In genomic region chr1:231040800-231041704, GRCh38 we compare ENCODE assay signal across 8 cellular contexts. TPM values are rescaled to one million over a fixed set of nuclear protein-coding genes. Genes with fewer than 3 reads are reported as not detected.
DNase-seq lines count a peak whose midpoint lies in the region; ATAC-seq and TF ChIP-seq lines count a peak whose summit lies in the region.

No MANE protein-coding gene starts in this region.

- no peak overlapping the region for H3K27ac ChIP-seq in CD8-positive, alpha-beta memory T cell (ENCODE audit: low read depth, low read length)
- H3K27ac ChIP-seq in SK-N-SH (ENCODE audit: low read depth in 2 of 2, low read length in 1 of 2), result no peak overlapping the region

- H3K27me3 ChIP-seq in CD8-positive, alpha-beta memory T cell (ENCODE audit: insufficient read depth, low read length, poor library complexity, severe bottlenecking), result no peaks in the 10 kb centered on the region
- H3K27me3 ChIP-seq in SK-N-SH (ENCODE audit: insufficient read depth), result peaks cover 16% of the 10 kb centered on the region

- no peaks in the 10 kb centered on the region for H3K36me3 ChIP-seq in CD8-positive, alpha-beta memory T cell (ENCODE audit: insufficient read depth, low read length)
- H3K36me3 ChIP-seq in SK-N-SH (replicated peaks in 1 of 2; ENCODE audit: control insufficient read depth in 1 of 2, insufficient read depth in 2 of 2, low read length in 1 of 2), result no peaks in the 10 kb centered on the region

- H3K4me3 Mint-ChIP-seq in CD8-positive, alpha-beta memory T cell, result peak overlapping the region; percentile 80 to 91 (median 84)
- peak overlapping the region; percentile 81 for H3K4me3 Mint-ChIP-seq in endothelial cell (ENCODE audit: unreplicated experiment)
- H3K4me3 Mint-ChIP-seq in nephron progenitor cell, result peak overlapping the region; percentile 80

- ATAC-seq in HG03342 (IDR thresholded peaks at IDR 0.05; ENCODE audit: unreplicated experiment) (no peak), GM21390 (IDR thresholded peaks at IDR 0.05; ENCODE audit: unreplicated experiment) (no peak)

- TF ChIP-seq EP300 in SK-N-SH (IDR thresholded peaks at IDR 0.05; ENCODE audit: borderline replicate concordance in 1 of 2, low read depth in 1 of 2, low read length in 1 of 2), result no peak

- H3K9me2 ChIP-seq in SK-N-SH, result no peaks in the 10 kb centered on the region

- H3F3A ChIP-seq in SK-N-SH (replicated peaks; ENCODE audit: insufficient read depth), result no peaks in the 10 kb centered on the region

- H4K20me1 ChIP-seq in SK-N-SH (ENCODE audit: insufficient read depth), result no peaks in the 10 kb centered on the region

- TF ChIP-seq RAD21 in SK-N-SH (IDR thresholded peaks at IDR 0.05; ENCODE audit: low read length), result no peak

- 10% methylated on average over 23 of the region's 37 CpGs for WGBS in SK-N-SH (ENCODE audit: low lambda C conversion rate)

- H3K36me3 Mint-ChIP-seq in CD8-positive, alpha-beta memory T cell, result peaks cover 0 to 2% (median 0%) of the 10 kb centered on the region in 3 donors
- H3K36me3 Mint-ChIP-seq in endothelial cell (ENCODE audit: low read depth, unreplicated experiment), result peaks cover 13% of the 10 kb centered on the region
- peaks cover 9% of the 10 kb centered on the region for H3K36me3 Mint-ChIP-seq in nephron progenitor cell (ENCODE audit: low read depth)

- H3K27ac Mint-ChIP-seq in CD8-positive, alpha-beta memory T cell, result peak overlapping the region in 7 of 8 donors; percentile 2 to 94 (median 61)
- H3K27ac Mint-ChIP-seq in endothelial cell (ENCODE audit: unreplicated experiment) (peak overlapping the region; percentile 5), nephron progenitor cell (no peak overlapping the region)

- POLR2A ChIA-PET in CD8-positive, alpha-beta memory T cell (lab: Charles Lee), result interaction anchor here (0.6 to 1.7 kb wide), 3 partner anchors 62 to 86 kb away, joined by 5 to 9 read pairs (median 5); partner anchors contain the start of genes ARV1 and TTC13
- POLR2A ChIA-PET in SK-N-SH (lab: Yijun Ruan, JAX), result no interaction called here

- no peaks in the 10 kb centered on the region for H3K9me3 ChIP-seq in CD8-positive, alpha-beta memory T cell (ENCODE audit: low read length)
- no peaks in the 10 kb centered on the region for H3K9me3 ChIP-seq in SK-N-SH

- peak overlapping the region; percentile 69 for H3K4me2 ChIP-seq in SK-N-SH

- peak overlapping the region; percentile 66 for H3K4me3 ChIP-seq in CD8-positive, alpha-beta memory T cell (ENCODE audit: low read length)
- H3K4me3 ChIP-seq in SK-N-SH (ENCODE audit: low read depth in 2 of 2, low read length in 1 of 2), result peak overlapping the region in 1 of 2 experiments; percentile 72; a peak in 1 of 4 replicates

- peaks cover 24 to 35% (median 31%) of the 10 kb centered on the region in 3 donors for H3K4me1 Mint-ChIP-seq in CD8-positive, alpha-beta memory T cell
- H3K4me1 Mint-ChIP-seq in endothelial cell (ENCODE audit: unreplicated experiment), result peaks cover 26% of the 10 kb centered on the region
- peaks cover 23% of the 10 kb centered on the region for H3K4me1 Mint-ChIP-seq in nephron progenitor cell

- no peaks in the 10 kb centered on the region for H3K79me2 ChIP-seq in SK-N-SH (ENCODE audit: insufficient read depth)

- TF ChIP-seq CTCF in SK-N-SH (IDR thresholded peaks at IDR 0.05), result no peak
- TF ChIP-seq CTCF in endothelial cell (IDR thresholded peaks at IDR 0.05; ENCODE audit: unreplicated experiment), result no peak
- no peak for TF ChIP-seq CTCF in nephron progenitor cell (IDR thresholded peaks at IDR 0.05)

- CTCF ChIA-PET in CD8-positive, alpha-beta memory T cell (lab: Charles Lee), result interaction anchor here (0.9 kb wide), 1 partner anchor 68 kb away, joined by 3 read pairs; no protein-coding TSS in a partner anchor
- CTCF ChIA-PET in SK-N-SH (lab: Yijun Ruan, JAX), result interaction anchor here (1.4 kb wide), 1 partner anchor 12 kb away, joined by 5 read pairs; no protein-coding TSS in a partner anchor

- H3K9me3 Mint-ChIP-seq in CD8-positive, alpha-beta memory T cell, result peaks cover 0 to 6% (median 3%) of the 10 kb centered on the region in 5 donors
- no peaks in the 10 kb centered on the region for H3K9me3 Mint-ChIP-seq in endothelial cell (ENCODE audit: unreplicated experiment)
- H3K9me3 Mint-ChIP-seq in nephron progenitor cell, result peaks cover 27% of the 10 kb centered on the region

- DNase-seq in CD8-positive, alpha-beta memory T cell, result no peak
- peak; percentile 48 for DNase-seq in SK-N-SH
- no peak for DNase-seq in endothelial cell (ENCODE audit: low spot score)
- DNase-seq in nephron progenitor cell, result peak; percentile 40
- no peak for DNase-seq in NCI-H510A treated with DMSO at 0.1 percent for 48 hours (lab: John Stamatoyannopoulos, UW)
- no peak for DNase-seq in NCI-H2081 (lab: John Stamatoyannopoulos, UW)

- no peak overlapping the region for H2AFZ ChIP-seq in SK-N-SH (ENCODE audit: low read depth)

- no peak overlapping the region for H3K9ac ChIP-seq in SK-N-SH

- H3K4me1 ChIP-seq in CD8-positive, alpha-beta memory T cell (ENCODE audit: insufficient read depth, low read length), result peaks cover 28% of the 10 kb centered on the region
- H3K4me1 ChIP-seq in SK-N-SH (ENCODE audit: control insufficient read depth in 1 of 2, insufficient read depth in 2 of 2, low read depth in 1 of 2, low read length in 1 of 2), result peaks cover 0 to 8% of the 10 kb centered on the region in 2 experiments; a peak in 2 of 4 replicates

- H3K27me3 Mint-ChIP-seq in CD8-positive, alpha-beta memory T cell, result peaks cover 0 to 3% of the 10 kb centered on the region in 2 donors
- H3K27me3 Mint-ChIP-seq in endothelial cell (ENCODE audit: unreplicated experiment) (peaks cover 15% of the 10 kb centered on the region), nephron progenitor cell (ENCODE audit: low read depth, poor library complexity) (peaks cover 84% of the 10 kb centered on the region)

TF ChIP-seq in SK-N-SH, 30 proteins besides CTCF, POLR2A, EP300 and RAD21 (continues in another document):
- TF ChIP-seq RXRA (IDR thresholded peaks at IDR 0.05; ENCODE audit: borderline replicate concordance, low read depth) (no peak), NRF1 (IDR thresholded peaks at IDR 0.05; ENCODE audit: low read depth, low read length) (no peak), YY1 (IDR thresholded peaks at IDR 0.05; ENCODE audit: low read depth) (no peak), MXI1 (IDR thresholded peaks at IDR 0.05; ENCODE audit: low read depth, low read length) (no peak), USF2 (IDR thresholded peaks at IDR 0.05; ENCODE audit: borderline replicate concordance, low read depth, low read length) (no peak), CHD2 (IDR thresholded peaks at IDR 0.05; ENCODE audit: low read length, partially characterized antibody) (no peak), RFX5 (IDR thresholded peaks at IDR 0.05; ENCODE audit: low read length) (no peak), SMC3 (IDR thresholded peaks at IDR 0.05; ENCODE audit: low read depth, low read length) (no peak), GABPA (IDR thresholded peaks at IDR 0.05; ENCODE audit: low read depth) (no peak), MAX (IDR thresholded peaks at IDR 0.05; ENCODE audit: low read depth) (no peak), TAF1 (IDR thresholded peaks at IDR 0.05; ENCODE audit: borderline replicate concordance, low read depth, low read length) (no peak), REST (IDR thresholded peaks at IDR 0.05; ENCODE audit: low read depth, low read length) (no peak)

RNA-seq across cellular contexts. Expression of gene FAM89A, which starts 1.0 kb away (rescaled TPM):
- 10 to 100 TPM; 12.1 to 14.8 TPM for total RNA-seq in CD8-positive, alpha-beta memory T cell
- 10.5 TPM for polyA plus RNA-seq in CD8-positive, alpha-beta memory T cell
- polyA plus RNA-seq in SK-N-SH (2012; rRNA removed), result 2.7 and 3.9 TPM in 2 replicates
- polyA plus RNA-seq in SK-N-SH (2012; cell fraction: cytosol; rRNA removed), result 3.2 and 3.6 TPM in 2 replicates
- 0.92 and 1.0 TPM in 2 replicates for polyA plus RNA-seq in SK-N-SH (2012; cell fraction: nucleus; rRNA removed)
- 48.0 TPM for total RNA-seq in endothelial cell (ENCODE audit: unreplicated experiment)

Comparison
In these comparisons a context has a peak if more than half of its experiments do, and no peak if none do; other contexts are left out.
1. DNase-seq: peak in SK-N-SH (single experiment) and nephron progenitor cell (single experiment); none in CD8-positive, alpha-beta memory T cell (0 of 5), endothelial cell (single experiment), NCI-H510A treated with DMSO at 0.1 percent for 48 hours (single experiment) and NCI-H2081 (0 of 2).
2. Peak in every context shown above with its lines, with median percentiles within 50 percentile points of each other: H3K4me3 Mint-ChIP-seq.